ENCODE assay signal across 7 cellular contexts in genomic region chr1:230425252-230426061, GRCh38. TPM values are rescaled to one million over a fixed set of nuclear protein-coding genes. Genes with fewer than 3 reads are reported as not detected.
DNase-seq lines count a peak whose midpoint lies in the region; ATAC-seq and TF ChIP-seq lines count a peak whose summit lies in the region.

No MANE protein-coding gene starts in this region.

- H3K36me3 ChIP-seq in endocrine pancreas (ENCODE audit: control insufficient read depth, insufficient read depth, low read length) (no peaks in the 10 kb centered on the region), parathyroid adenoma (ENCODE audit: control insufficient read depth, insufficient read depth, low read length) (no peaks in the 10 kb centered on the region)

- peak overlapping the region; percentile 30 for H3K9ac ChIP-seq in endocrine pancreas (ENCODE audit: control insufficient read depth, insufficient read depth, low read length)
- H3K9ac ChIP-seq in parathyroid adenoma: no peak overlapping the region

- no peaks in the 10 kb centered on the region for H3K4me1 ChIP-seq in endocrine pancreas (ENCODE audit: control insufficient read depth, insufficient read depth, low read length)
- no peaks in the 10 kb centered on the region for H3K4me1 ChIP-seq in parathyroid adenoma

- no peaks in the 10 kb centered on the region for H3K79me2 ChIP-seq in parathyroid adenoma

- H3K9me3 ChIP-seq in endocrine pancreas (ENCODE audit: control insufficient read depth, low read length) (no peaks in the 10 kb centered on the region), parathyroid adenoma (ENCODE audit: control insufficient read depth, low read length) (no peaks in the 10 kb centered on the region)

- DNase-seq in Jurkat, Clone E6-1 (ENCODE audit: low read depth, low spot score): no peak
- DNase-seq in KBM-7: no peak

- H3K4me2 ChIP-seq in parathyroid adenoma (ENCODE audit: low read length): peak overlapping the region; percentile 54

- no peak for TF ChIP-seq CTCF in parathyroid adenoma (IDR thresholded peaks at IDR 0.05)

- H2AFZ ChIP-seq in parathyroid adenoma: no peak overlapping the region

- peak overlapping the region; percentile 55 for H3K4me3 ChIP-seq in Jurkat, Clone E6-1 (ENCODE audit: low read length)
- H3K4me3 ChIP-seq in endocrine pancreas (ENCODE audit: control insufficient read depth, insufficient read depth, low read length) (peak overlapping the region; percentile 29), parathyroid adenoma (ENCODE audit: low read depth, low read length) (peak overlapping the region; percentile 9)

- no peak overlapping the region for H3K27ac ChIP-seq in parathyroid adenoma

- H3K27me3 ChIP-seq in endocrine pancreas (ENCODE audit: control insufficient read depth, insufficient read depth, low read length) (no peaks in the 10 kb centered on the region), parathyroid adenoma (ENCODE audit: control insufficient read depth, insufficient read depth, low read length) (no peaks in the 10 kb centered on the region)

- in situ Hi-C loops in KBM-7 (cut with MboI; ENCODE audit: low pct_unique_long_range_greater_than_20kb, low sequenced_read_pairs): no loop called here

- peak; percentile 13 for ATAC-seq in GM19351 (IDR thresholded peaks at IDR 0.05; ENCODE audit: unreplicated experiment)
- ATAC-seq in GM18909 (IDR thresholded peaks at IDR 0.05; ENCODE audit: poor library complexity, unreplicated experiment): no peak
- ATAC-seq in GM18861 (IDR thresholded peaks at IDR 0.05; ENCODE audit: unreplicated experiment): no peak

RNA-seq across cellular contexts. Expression of gene PGBD5, which starts 0.7 kb away (rescaled TPM):
- polyA plus RNA-seq in Jurkat, Clone E6-1 (2012; ENCODE audit: insufficient read depth, insufficient read length): 3.4 TPM
